Comparison of ENCODE assay signal across 1 cellular context in genomic region chr11:8948901-8949300, GRCh38.
TF ChIP-seq lines count a peak whose summit lies in the region.

No MANE protein-coding gene starts in this region.

TF ChIP-seq in endothelial cell of umbilical vein, 7 proteins besides CTCF, POLR2A, EP300 and RAD21:
- TF ChIP-seq POLR2AphosphoS5 (IDR thresholded peaks at IDR 0.05; ENCODE audit: insufficient read depth, low read depth, low read length) (no peak), JUN (IDR thresholded peaks at IDR 0.05; ENCODE audit: borderline replicate concordance, insufficient read depth, insufficient read length, low read depth) (no peak), MAX (IDR thresholded peaks at IDR 0.05; ENCODE audit: insufficient read depth, insufficient read length) (no peak), MYC (IDR thresholded peaks at IDR 0.05; ENCODE audit: low read depth, low read length) (no peak), GATA2 (IDR thresholded peaks at IDR 0.05; ENCODE audit: insufficient read depth, insufficient read length, low read depth, low read length) (no peak), EZH2 (IDR thresholded peaks at IDR 0.05; ENCODE audit: borderline replicate concordance, low read depth, low read length, severe bottlenecking) (no peak), FOS (IDR thresholded peaks at IDR 0.05; ENCODE audit: borderline replicate concordance, insufficient read depth, low read length) (no peak)
